ENCODE assay signal across 2 cellular contexts in genomic region chr3:98529856-98530459, GRCh38.
TF ChIP-seq lines count a peak whose summit lies in the region.

No MANE protein-coding gene starts in this region.

TF ChIP-seq in K562, 482 proteins besides CTCF, POLR2A, EP300 and RAD21 (continued from another document):
- TF ChIP-seq MEIS2 (IDR thresholded peaks at IDR 0.05; ENCODE audit: partially characterized antibody) (peak; percentile 42), ESRRA (IDR thresholded peaks at IDR 0.05; ENCODE audit: borderline replicate concordance, low read depth) (peak; percentile 26; the same call in 1 of the 2 replicates), SIN3B (IDR thresholded peaks at IDR 0.05; ENCODE audit: low read depth) (no peak), SIRT6 (IDR thresholded peaks at IDR 0.05; ENCODE audit: low read depth, low read length) (no peak)
- TF ChIP-seq, protein P1, sequence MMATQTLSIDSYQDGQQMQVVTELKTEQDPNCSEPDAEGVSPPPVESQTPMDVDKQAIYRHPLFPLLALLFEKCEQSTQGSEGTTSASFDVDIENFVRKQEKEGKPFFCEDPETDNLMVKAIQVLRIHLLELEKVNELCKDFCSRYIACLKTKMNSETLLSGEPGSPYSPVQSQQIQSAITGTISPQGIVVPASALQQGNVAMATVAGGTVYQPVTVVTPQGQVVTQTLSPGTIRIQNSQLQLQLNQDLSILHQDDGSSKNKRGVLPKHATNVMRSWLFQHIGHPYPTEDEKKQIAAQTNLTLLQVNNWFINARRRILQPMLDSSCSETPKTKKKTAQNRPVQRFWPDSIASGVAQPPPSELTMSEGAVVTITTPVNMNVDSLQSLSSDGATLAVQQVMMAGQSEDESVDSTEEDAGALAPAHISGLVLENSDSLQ (IDR thresholded peaks at IDR 0.05): peak; percentile 43; the same call in 1 of the 2 replicates
- TF ChIP-seq, protein P2, sequence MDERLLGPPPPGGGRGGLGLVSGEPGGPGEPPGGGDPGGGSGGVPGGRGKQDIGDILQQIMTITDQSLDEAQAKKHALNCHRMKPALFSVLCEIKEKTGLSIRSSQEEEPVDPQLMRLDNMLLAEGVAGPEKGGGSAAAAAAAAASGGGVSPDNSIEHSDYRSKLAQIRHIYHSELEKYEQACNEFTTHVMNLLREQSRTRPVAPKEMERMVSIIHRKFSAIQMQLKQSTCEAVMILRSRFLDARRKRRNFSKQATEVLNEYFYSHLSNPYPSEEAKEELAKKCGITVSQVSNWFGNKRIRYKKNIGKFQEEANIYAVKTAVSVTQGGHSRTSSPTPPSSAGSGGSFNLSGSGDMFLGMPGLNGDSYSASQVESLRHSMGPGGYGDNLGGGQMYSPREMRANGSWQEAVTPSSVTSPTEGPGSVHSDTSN (CRISPR knock-in tag; IDR thresholded peaks at IDR 0.05; ENCODE audit: low read depth): no peak
- TF ChIP-seq, protein P2 (tag; conservative IDR thresholded peaks at IDR 0.05; ENCODE audit: low read depth): 0 out of 2 replicates have a peak, but pooled peaks have one; percentile 8

TF ChIP-seq in SK-N-SH treated with all-trans-retinoic acid at 6 μM for 48 hours, 23 proteins besides CTCF, POLR2A, EP300 and RAD21 (continued from another document):
- no peak for TF ChIP-seq TCF4 (CRISPR knock-in tag; IDR thresholded peaks at IDR 0.05; ENCODE audit: borderline replicate concordance)
